ENCODE assay signal across 26 cellular contexts in genomic region chr9:134945509-134946275, GRCh38. TPM values are rescaled to one million over a fixed set of nuclear protein-coding genes. Genes with fewer than 3 reads are reported as not detected.
"Had no signal": no experiment of that assay in that cellular context is flagged by ENCODE, and none has a peak within 500 bp of the region (broad histone marks: within the 10 kb centered on the region; RNA-seq: fewer than 3 reads in every experiment).

No MANE protein-coding gene starts in this region.

- H3K36me3 Mint-ChIP-seq: activated naive CD4-positive, alpha-beta T cell treated with anti-CD3 and anti-CD28 coated beads, Interleukin-2, amount 50 U/mL, for 72 hours had no signal

- H3K9me3 Mint-ChIP-seq: activated B cell treated with CpG ODN at 0.5 μM for 24 hours; activated naive CD4-positive, alpha-beta T cell treated with anti-CD3 and anti-CD28 coated beads, Interleukin-2, amount 50 U/mL, for 72 hours; activated T-cell treated with anti-CD3 and anti-CD28 coated beads, Interleukin-2, amount 50 U/mL, for 24 hours; activated T-helper 17 cell treated with anti-CD3 and anti-CD28 coated beads, Interleukin-2, amount 50 U/mL, for 72 hours; nephron; T-helper 1 cell treated with Interleukin-12 subunit alpha and Interleukin-12 subunit beta and Interleukin-4 antibody, amounts not matched to agents 30 μg/mL and 1 μg/mL, for 36 hours had no signal

- H3K27me3 Mint-ChIP-seq: activated CD4-positive, alpha-beta T cell treated with anti-CD3 and anti-CD28 coated beads for 36 hours; activated T-cell treated with anti-CD3 and anti-CD28 coated beads, Interleukin-2, amount 50 U/mL, for 24 hours; activated T-helper 17 cell treated with anti-CD3 and anti-CD28 coated beads, Interleukin-2, amount 50 U/mL, for 72 hours had no signal

- DNase-seq: activated B cell treated with CpG ODN at 0.5 μM for 24 hours; activated CD4-positive, alpha-beta T cell treated with anti-CD3 and anti-CD28 coated beads for 36 hours; activated CD4-positive, alpha-beta T cell treated with anti-CD3 and anti-CD28 coated beads, Interleukin-2, amount 50 U/mL, for 4 hours; activated CD8-positive, alpha-beta memory T cell treated with anti-CD3 and anti-CD28 coated beads for 24 hours; activated CD8-positive, alpha-beta memory T cell treated with anti-CD3 and anti-CD28 coated beads, Interleukin-2, amount 50 U/mL, for 4 hours; activated T-cell treated with anti-CD3 and anti-CD28 coated beads, Interleukin-2, amount 50 U/mL, for 24 hours; brain microvascular endothelial cell; caudate nucleus; dermis blood vessel endothelial cell; effector memory CD4-positive, alpha-beta T cell; foreskin melanocyte; hippocampal formation; kidney glomerular epithelial cell; left lung; nucleus accumbens; stimulated activated CD4-positive, alpha-beta T cell treated with anti-CD3 and anti-CD28 coated beads, Interleukin-2, amount 100 ng/mL, for 48 hours; stimulated activated CD8-positive, alpha-beta memory T cell treated with anti-CD3 and anti-CD28 coated beads, Interleukin-4, amount 100 ng/mL, for 48 hours; stimulated activated naive CD4-positive, alpha-beta T cell; T1000; upper lobe of left lung had no signal

- ATAC-seq: activated CD4-positive, alpha-beta T cell treated with anti-CD3 and anti-CD28 coated beads for 36 hours; activated naive CD4-positive, alpha-beta T cell treated with anti-CD3 and anti-CD28 coated beads, Interleukin-2, amount 50 U/mL, for 72 hours; activated T-helper 17 cell treated with anti-CD3 and anti-CD28 coated beads, Interleukin-2, amount 50 U/mL, for 72 hours had no signal

- H3K27ac Mint-ChIP-seq: activated B cell treated with CpG ODN at 0.5 μM for 24 hours; activated CD4-positive, alpha-beta T cell treated with anti-CD3 and anti-CD28 coated beads for 36 hours; activated naive CD4-positive, alpha-beta T cell treated with anti-CD3 and anti-CD28 coated beads, Interleukin-2, amount 50 U/mL, for 72 hours; activated T-cell treated with anti-CD3 and anti-CD28 coated beads, Interleukin-2, amount 50 U/mL, for 24 hours; activated T-helper 17 cell treated with anti-CD3 and anti-CD28 coated beads, Interleukin-2, amount 50 U/mL, for 72 hours; T-helper 1 cell treated with Interleukin-12 subunit alpha and Interleukin-12 subunit beta and Interleukin-4 antibody, amounts not matched to agents 30 μg/mL and 1 μg/mL, for 36 hours had no signal

- H3K4me3 Mint-ChIP-seq: activated B cell treated with CpG ODN at 0.5 μM for 24 hours; activated CD4-positive, alpha-beta T cell treated with anti-CD3 and anti-CD28 coated beads for 36 hours; activated T-cell treated with anti-CD3 and anti-CD28 coated beads, Interleukin-2, amount 50 U/mL, for 24 hours; activated T-helper 17 cell treated with anti-CD3 and anti-CD28 coated beads, Interleukin-2, amount 50 U/mL, for 72 hours; nephron; T-helper 1 cell treated with Interleukin-12 subunit alpha and Interleukin-12 subunit beta and Interleukin-4 antibody, amounts not matched to agents 30 μg/mL and 1 μg/mL, for 36 hours had no signal

- H3K4me1 Mint-ChIP-seq: activated B cell treated with CpG ODN at 0.5 μM for 24 hours; activated CD4-positive, alpha-beta T cell treated with anti-CD3 and anti-CD28 coated beads for 36 hours; activated T-helper 17 cell treated with anti-CD3 and anti-CD28 coated beads, Interleukin-2, amount 50 U/mL, for 72 hours had no signal

RNA-seq across cellular contexts. Expression of gene FCN1, which starts 28.0 kb away (rescaled TPM):
- total RNA-seq: activated CD4-positive, alpha-beta T cell treated with anti-CD3 and anti-CD28 coated beads for 36 hours; activated naive CD4-positive, alpha-beta T cell treated with anti-CD3 and anti-CD28 coated beads, Interleukin-2, amount 50 U/mL, for 72 hours; activated T-helper 17 cell treated with anti-CD3 and anti-CD28 coated beads, Interleukin-2, amount 50 U/mL, for 72 hours; ascending aorta; dermis blood vessel endothelial cell; renal cortical epithelial cell had no signal
